ENCODE assay signal across 16 cellular contexts in the genomic region with DNA sequence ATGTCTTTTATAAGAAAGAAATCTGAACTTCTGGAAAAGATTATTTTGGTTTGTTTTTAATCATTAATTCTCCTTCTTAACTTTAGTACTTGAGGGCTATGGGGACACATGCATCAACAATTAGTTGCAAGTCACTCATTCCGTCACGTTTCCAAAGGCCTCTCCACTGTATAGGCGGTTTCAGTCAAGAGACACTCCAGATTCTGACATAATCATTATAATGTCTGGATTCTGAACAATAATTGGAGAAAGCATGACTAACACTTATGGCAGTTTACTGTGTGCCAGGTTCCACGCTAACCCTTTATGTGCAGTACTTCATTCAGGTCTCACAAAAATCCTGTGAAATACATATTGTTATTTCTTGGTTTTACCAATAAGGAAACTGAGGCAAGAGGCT.
DNase-seq lines count a peak whose midpoint lies in the region; ATAC-seq and TF ChIP-seq lines count a peak whose summit lies in the region.
"Had no signal": no experiment of that assay in that cellular context is flagged by ENCODE, and none has a peak within 500 bp of the region (broad histone marks: within the 10 kb centered on the region; RNA-seq: fewer than 3 reads in every experiment).

No MANE protein-coding gene starts in this region.

- H3K4me1 ChIP-seq in Karpas-422 (ENCODE audit: low read length): no peaks in the 10 kb centered on the region
- H3K4me1 ChIP-seq in transverse colon: peaks cover 0 to 12% (median 0%) of the 10 kb centered on the region in 4 donors
- H3K4me1 ChIP-seq in upper lobe of right lung: peaks cover 8% of the 10 kb centered on the region
- H3K4me1 ChIP-seq: A549 had no signal

- H3K27me3 ChIP-seq in Karpas-422 (ENCODE audit: low read length) (no peaks in the 10 kb centered on the region), transverse colon (no peaks in the 10 kb centered on the region), upper lobe of right lung (no peaks in the 10 kb centered on the region)

- no peaks in the 10 kb centered on the region for H3K9me2 ChIP-seq in Karpas-422 (replicated peaks; ENCODE audit: insufficient read depth, low read length)

- ATAC-seq in upper lobe of right lung: no peak
- ATAC-seq: A549 had no signal

- intact Hi-C loops in transverse colon (cut with DNase I; ENCODE audit: low total_unique reads) (no loop called here), upper lobe of right lung (cut with DNase I) (no loop called here)

- H3K9me3 ChIP-seq in Karpas-422 (ENCODE audit: low read length) (no peaks in the 10 kb centered on the region), transverse colon (no peaks in the 10 kb centered on the region), upper lobe of right lung (no peaks in the 10 kb centered on the region)
- H3K9me3 ChIP-seq: A549 had no signal

- 86 to 93% methylated on average over 4 of the region's 4 CpGs for WGBS in transverse colon (ENCODE audit: low coverage in 1 of 2), 2 donors

- TF ChIP-seq POLR2A in transverse colon (IDR thresholded peaks at IDR 0.05): no peak

- in situ Hi-C loops in transverse colon (cut with MboI; ENCODE audit: low pct_ligation_motif_present in 1 of 4, low pct_unique_long_range_greater_than_20kb in 1 of 4, low sequenced_read_pairs in 3 of 4): no loop called here

- H3K27ac ChIP-seq in Karpas-422 (ENCODE audit: low read length) (no peak overlapping the region), transverse colon (no peak overlapping the region), upper lobe of right lung (no peak overlapping the region)
- H3K27ac ChIP-seq: A549 had no signal

- H3K4me2 ChIP-seq in Karpas-422 (ENCODE audit: low read depth, low read length, poor library complexity, severe bottlenecking): no peak overlapping the region
- H3K4me2 ChIP-seq: A549 had no signal

- H3K36me3 ChIP-seq in Karpas-422 (ENCODE audit: insufficient read depth, low read length): no peaks in the 10 kb centered on the region
- H3K36me3 ChIP-seq in transverse colon: no peaks in the 10 kb centered on the region
- H3K36me3 ChIP-seq in upper lobe of right lung: no peaks in the 10 kb centered on the region

- no peak for TF ChIP-seq CTCF in epithelial cell of esophagus (IDR thresholded peaks at IDR 0.05; ENCODE audit: insufficient read depth, low read depth, low read length, missing control alignments)
- TF ChIP-seq CTCF in transverse colon (IDR thresholded peaks at IDR 0.05): no peak
- no peak for TF ChIP-seq CTCF in upper lobe of right lung (IDR thresholded peaks at IDR 0.05)

- H3K79me2 ChIP-seq in Karpas-422 (ENCODE audit: low read length): no peaks in the 10 kb centered on the region

- no peak overlapping the region for H3K9ac ChIP-seq in Karpas-422 (ENCODE audit: low read length)

- no peak overlapping the region for H2AFZ ChIP-seq in Karpas-422 (ENCODE audit: low read length)

- H4K20me1 ChIP-seq in Karpas-422 (ENCODE audit: insufficient read depth, low read depth, low read length): no peaks in the 10 kb centered on the region

- TF ChIP-seq EP300 in transverse colon (IDR thresholded peaks at IDR 0.05; ENCODE audit: low read depth): no peak

- DNase-seq in GM03348 (ENCODE audit: low spot score) (peak; percentile 28), Karpas-422 (peak; percentile 7), epithelial cell of esophagus (ENCODE audit: low read depth) (peak; percentile 31), kidney tubule cell (ENCODE audit: low spot score) (peak; percentile 17), NCI-H1417 treated with DMSO at 0.1 percent for 48 hours (lab: John Stamatoyannopoulos, UW) (no peak), transverse colon (no peak), upper lobe of right lung (no peak), hepatic stellate cell (ENCODE audit: low spot score) (no peak)
- DNase-seq: C1 segment of cervical spinal cord; Calu3; CD4-positive, alpha-beta T cell; DMS 273 treated with DMSO at 0.1 percent for 48 hours; DMS79 treated with DMSO at 0.1 percent for 48 hours; EL; KG1 had no signal

- H3K4me3 ChIP-seq in Karpas-422 (ENCODE audit: low read length): no peak overlapping the region
- H3K4me3 ChIP-seq in epithelial cell of esophagus (ENCODE audit: low read length): no peak overlapping the region
- H3K4me3 ChIP-seq in transverse colon: no peak overlapping the region
- H3K4me3 ChIP-seq in upper lobe of right lung: no peak overlapping the region
- H3K4me3 ChIP-seq: A549 had no signal

Comparison
In these comparisons a context has a peak if more than half of its experiments do, and no peak if none do; other contexts are left out.
1. DNase-seq: peak in GM03348 (single experiment), Karpas-422 (single experiment), epithelial cell of esophagus (single experiment) and kidney tubule cell (single experiment); none in NCI-H1417 treated with DMSO at 0.1 percent for 48 hours (single experiment), transverse colon (single experiment), upper lobe of right lung (single experiment) and hepatic stellate cell (single experiment).